9 cellular contexts compared by ENCODE assay signal in genomic region chr19:48739400-48739825, GRCh38. TPM values are rescaled to one million over a fixed set of nuclear protein-coding genes. Genes with fewer than 3 reads are reported as not detected.
DNase-seq lines count a peak whose midpoint lies in the region; ATAC-seq, FAIRE-seq and TF ChIP-seq lines count a peak whose summit lies in the region.
"Had no signal": no experiment of that assay in that cellular context is flagged by ENCODE, and none has a peak within 500 bp of the region (broad histone marks: within the 10 kb centered on the region; RNA-seq: fewer than 3 reads in every experiment).

No MANE protein-coding gene starts in this region.

- peaks cover 15% of the 10 kb centered on the region for H3K27me3 Mint-ChIP-seq in neural progenitor cell (ENCODE audit: insufficient read depth, low read depth)

- POLR2A ChIA-PET in endothelial cell of umbilical vein (lab: Charles Lee): interaction anchor here (0.6 to 1.0 kb wide), 2 partner anchors 43 to 74 kb away, joined by 3 to 5 read pairs; no protein-coding TSS in a partner anchor

- H3K9ac ChIP-seq in endothelial cell of umbilical vein (replicated peaks; ENCODE audit: extremely low read depth, insufficient read depth, low read length): peak overlapping the region; percentile 27
- H3K9ac ChIP-seq in neural progenitor cell: no peak overlapping the region

- no peaks in the 10 kb centered on the region for H3K9me1 ChIP-seq in endothelial cell of umbilical vein (replicated peaks; ENCODE audit: control insufficient read depth, extremely low read depth, insufficient read depth, low read length)

- H4K20me1 ChIP-seq in endothelial cell of umbilical vein (replicated peaks; ENCODE audit: control insufficient read depth, extremely low read depth, insufficient read depth, low read length) (peaks cover 6% of the 10 kb centered on the region), neural progenitor cell (ENCODE audit: low read depth) (peaks cover 3% of the 10 kb centered on the region)

- H3K4me3 ChIP-seq in LNCaP clone FGC (ENCODE audit: low read depth, low read length) (peak overlapping the region; percentile 36), endothelial cell of umbilical vein (replicated peaks in 1 of 3; ENCODE audit: insufficient read depth in 1 of 3, low read depth in 1 of 3, low read length in 3 of 3) (peak overlapping the region; percentile 53 to 80 (median 77)), neural progenitor cell (peak overlapping the region; percentile 70)

- H2AFZ ChIP-seq in endothelial cell of umbilical vein (ENCODE audit: low read depth, low read length) (no peak overlapping the region), neural progenitor cell (replicated peaks) (peak overlapping the region; percentile 89)

- TF ChIP-seq POLR2A in endothelial cell of umbilical vein (IDR thresholded peaks at IDR 0.05; ENCODE audit: low read depth, low read length): no peak

- H3K79me2 ChIP-seq in endothelial cell of umbilical vein (ENCODE audit: control insufficient read depth, insufficient read depth, low read length) (peaks cover 43% of the 10 kb centered on the region), neural progenitor cell (ENCODE audit: low read depth) (no peaks in the 10 kb centered on the region)

- peaks cover 44% of the 10 kb centered on the region for H3F3A ChIP-seq in neural progenitor cell (ENCODE audit: low read depth)

- no peak for ATAC-seq in GM18907 (IDR thresholded peaks at IDR 0.05; ENCODE audit: unreplicated experiment)
- ATAC-seq in activated CD4-positive, CD25-positive, alpha-beta regulatory T cell treated with anti-CD3 and anti-CD28 coated beads, Interleukin-2, amount 50 U/mL, for 24 hours: no peak

- no TSS peak for BruUV-seq in endothelial cell of umbilical vein (replicated peaks; lab: Mats Ljungman, UMichigan)

- peak overlapping the region; percentile 76 for H3K4me3 Mint-ChIP-seq in neural progenitor cell

- DNase-seq in CD1c-positive myeloid dendritic cell (ENCODE audit: extremely low spot score) (peak; percentile 14), LNCaP clone FGC (ENCODE audit: low read depth) (no peak), endothelial cell of umbilical vein (ENCODE audit: low read depth, low spot score) (peak; percentile 20), neural progenitor cell (ENCODE audit: low spot score) (peak; percentile 45), T-helper 2 cell (no peak)
- no peak for DNase-seq in activated naive CD4-positive, alpha-beta T cell treated with anti-CD3 and anti-CD28 coated beads, Interleukin-2, amount 50 U/mL, for 16 hours

- FAIRE-seq in endothelial cell of umbilical vein (lab: Jason Lieb, UNC): no peak

- intact Hi-C loops in endothelial cell of umbilical vein (cut with micrococcal nuclease): loop anchor here (2.0 to 5.0 kb wide), 2 partner anchors 93 to 98 kb away; partner anchors contain the start of genes CA11 and HSD17B14

- no peak for TF ChIP-seq CTCF in LNCaP clone FGC (IDR thresholded peaks at IDR 0.05; ENCODE audit: control insufficient read depth, extremely low read depth, insufficient read depth)
- TF ChIP-seq CTCF in endothelial cell of umbilical vein (IDR thresholded peaks at IDR 0.05; ENCODE audit: extremely low read depth in 1 of 2, insufficient read depth in 1 of 2, low read depth in 1 of 2, low read length in 2 of 2): no peak
- no peak for TF ChIP-seq CTCF in neural progenitor cell (IDR thresholded peaks at IDR 0.05)

- no peaks in the 10 kb centered on the region for H3K9me3 ChIP-seq in endothelial cell of umbilical vein (replicated peaks; ENCODE audit: control insufficient read depth, insufficient read depth, low read length)
- no peaks in the 10 kb centered on the region for H3K9me3 ChIP-seq in neural progenitor cell (ENCODE audit: low read depth)

- H3K4me1 ChIP-seq in endothelial cell of umbilical vein (ENCODE audit: control insufficient read depth, extremely low read depth, insufficient read depth, low read length): peaks cover 24% of the 10 kb centered on the region
- peaks cover 17% of the 10 kb centered on the region for H3K4me1 ChIP-seq in neural progenitor cell

- CTCF ChIA-PET in endothelial cell of umbilical vein (lab: Charles Lee): interaction anchor here (0.7 to 3.5 kb wide), 23 partner anchors 12 to 231 kb away, joined by 3 to 54 read pairs (median 5); partner anchors contain the start of gene FUT1

- peaks cover 30% of the 10 kb centered on the region for H3K4me1 Mint-ChIP-seq in neural progenitor cell

- H3K36me3 Mint-ChIP-seq in neural progenitor cell: no peaks in the 10 kb centered on the region

- no peaks in the 10 kb centered on the region for H3K27me3 ChIP-seq in endothelial cell of umbilical vein (ENCODE audit: control insufficient read depth in 2 of 2, insufficient read depth in 2 of 2, low read length in 2 of 2)
- peaks cover 27% of the 10 kb centered on the region for H3K27me3 ChIP-seq in neural progenitor cell

- H3K27ac Mint-ChIP-seq in neural progenitor cell: no peak overlapping the region

- dilution Hi-C loops in endothelial cell of umbilical vein (cut with MboI; ENCODE audit: extremely low pct_ligation_motif_present, low sequenced_read_pairs): no loop called here

- peaks cover 3 to 6% of the 10 kb centered on the region in 2 experiments for H3K36me3 ChIP-seq in endothelial cell of umbilical vein (ENCODE audit: control insufficient read depth in 2 of 2, extremely low read depth in 1 of 2, insufficient read depth in 2 of 2, low read length in 2 of 2)
- H3K36me3 ChIP-seq in neural progenitor cell: no peaks in the 10 kb centered on the region

- peaks cover 2% of the 10 kb centered on the region for H3K9me3 Mint-ChIP-seq in neural progenitor cell

- H3K4me2 ChIP-seq in endothelial cell of umbilical vein (ENCODE audit: insufficient read depth, low read length) (peak overlapping the region; percentile 66), neural progenitor cell (peak overlapping the region; percentile 99)

- H3K27ac ChIP-seq in endothelial cell of umbilical vein (ENCODE audit: insufficient read depth, low read depth, low read length) (peak overlapping the region; percentile 8), neural progenitor cell (no peak overlapping the region)

TF ChIP-seq in endothelial cell of umbilical vein, 7 proteins besides CTCF, POLR2A, EP300 and RAD21 (continues in another document):
- TF ChIP-seq MYC (IDR thresholded peaks at IDR 0.05; ENCODE audit: low read depth, low read length) (no peak), FOS (IDR thresholded peaks at IDR 0.05; ENCODE audit: borderline replicate concordance, insufficient read depth, low read length) (no peak), GATA2 (IDR thresholded peaks at IDR 0.05; ENCODE audit: insufficient read depth, insufficient read length, low read depth, low read length) (no peak)

RNA-seq across cellular contexts. Expression of gene RASIP1, which starts 1.0 kb away (rescaled TPM):
- total RNA-seq in endothelial cell of umbilical vein (82.1 and 83.1 TPM in 2 replicates), neural progenitor cell (ENCODE audit: low replicate concordance) (0.86 and 3.2 TPM in 2 replicates)
- 66.2 and 76.2 TPM in 2 replicates for polyA plus RNA-seq in endothelial cell of umbilical vein
- polyA plus RNA-seq in endothelial cell of umbilical vein (2011; cell fraction: cytosol; rRNA removed): 37.2 and 37.3 TPM in 2 replicates
- 63.9 and 67.3 TPM in 2 replicates for polyA plus RNA-seq in endothelial cell of umbilical vein (2011; cell fraction: nucleus; rRNA removed)
- 59.3 and 64.5 TPM in 2 replicates for polyA plus RNA-seq in endothelial cell of umbilical vein (2012)
- 41.5 and 50.4 TPM in 2 replicates for polyA minus RNA-seq in endothelial cell of umbilical vein
- polyA minus RNA-seq in endothelial cell of umbilical vein (2011; cell fraction: cytosol; rRNA and poly(A)+ RNA removed): 49.6 TPM
- polyA minus RNA-seq in endothelial cell of umbilical vein (2011; cell fraction: nucleus; rRNA and poly(A)+ RNA removed): 19.5 and 30.3 TPM in 2 replicates

RNA-seq across cellular contexts. Expression of gene IZUMO1, which starts 7.3 kb away (rescaled TPM):
- total RNA-seq in endothelial cell of umbilical vein: 1.2 TPM in 2 replicates
- 0.18 and 0.35 TPM in 2 replicates for polyA plus RNA-seq in endothelial cell of umbilical vein
- polyA plus RNA-seq in endothelial cell of umbilical vein (2011; cell fraction: cytosol; rRNA removed): 0.13 TPM in 1 of 2 replicates, not detected in the other
- 1.8 and 2.2 TPM in 2 replicates for polyA plus RNA-seq in endothelial cell of umbilical vein (2011; cell fraction: nucleus; rRNA removed)
- polyA plus RNA-seq in endothelial cell of umbilical vein (2012): 0.18 and 0.20 TPM in 2 replicates
- not detected in 2 replicates for polyA minus RNA-seq in endothelial cell of umbilical vein
- not detected for polyA minus RNA-seq in endothelial cell of umbilical vein (2011; cell fraction: cytosol; rRNA and poly(A)+ RNA removed)
- 0.96 TPM in 1 of 2 replicates, not detected in the other for polyA minus RNA-seq in endothelial cell of umbilical vein (2011; cell fraction: nucleus; rRNA and poly(A)+ RNA removed)
- total RNA-seq in neural progenitor cell (ENCODE audit: low replicate concordance): 0.19 and 0.40 TPM in 2 replicates
- total RNA-seq: LHCN-M2 had no signal

RNA-seq across cellular contexts. Expression of gene FUT1, which starts 13.0 kb away (rescaled TPM):
- total RNA-seq in endothelial cell of umbilical vein: 4.8 and 5.2 TPM in 2 replicates
- 1.9 and 2.6 TPM in 2 replicates for polyA plus RNA-seq in endothelial cell of umbilical vein
- 1.3 and 1.7 TPM in 2 replicates for polyA plus RNA-seq in endothelial cell of umbilical vein (2011; cell fraction: cytosol; rRNA removed)
- 1.5 and 1.8 TPM in 2 replicates for polyA plus RNA-seq in endothelial cell of umbilical vein (2011; cell fraction: nucleus; rRNA removed)
- 1.3 and 1.5 TPM in 2 replicates for polyA plus RNA-seq in endothelial cell of umbilical vein (2012)
- 2.8 and 3.4 TPM in 2 replicates for polyA minus RNA-seq in endothelial cell of umbilical vein
- polyA minus RNA-seq in endothelial cell of umbilical vein (2011; cell fraction: cytosol; rRNA and poly(A)+ RNA removed): 2.6 TPM
- 1.0 and 1.3 TPM in 2 replicates for polyA minus RNA-seq in endothelial cell of umbilical vein (2011; cell fraction: nucleus; rRNA and poly(A)+ RNA removed)
- 2.9 and 5.1 TPM in 2 replicates for total RNA-seq in neural progenitor cell (ENCODE audit: low replicate concordance)
- total RNA-seq: LHCN-M2 had no signal

RNA-seq across cellular contexts. Expression of gene FGF21, which starts 15.9 kb away (rescaled TPM):
- total RNA-seq in endothelial cell of umbilical vein (not detected in 2 replicates), neural progenitor cell (ENCODE audit: low replicate concordance) (not detected in 2 replicates)
- not detected in 2 replicates for polyA plus RNA-seq in endothelial cell of umbilical vein
- polyA plus RNA-seq in endothelial cell of umbilical vein (2011; cell fraction: cytosol; rRNA removed): not detected in 2 replicates
- not detected in 2 replicates for polyA plus RNA-seq in endothelial cell of umbilical vein (2011; cell fraction: nucleus; rRNA removed)
- polyA plus RNA-seq in endothelial cell of umbilical vein (2012): not detected in 2 replicates
- not detected in 2 replicates for polyA minus RNA-seq in endothelial cell of umbilical vein
- 1.1 TPM for polyA minus RNA-seq in endothelial cell of umbilical vein (2011; cell fraction: cytosol; rRNA and poly(A)+ RNA removed)
- not detected in 2 replicates for polyA minus RNA-seq in endothelial cell of umbilical vein (2011; cell fraction: nucleus; rRNA and poly(A)+ RNA removed)
- total RNA-seq: LHCN-M2 had no signal

RNA-seq across cellular contexts. Expression of gene MAMSTR, which starts 19.9 kb away (rescaled TPM):
- total RNA-seq in endothelial cell of umbilical vein (0.76 and 0.84 TPM in 2 replicates), neural progenitor cell (ENCODE audit: low replicate concordance) (1.2 and 1.4 TPM in 2 replicates)
- polyA plus RNA-seq in endothelial cell of umbilical vein: 0.57 and 0.94 TPM in 2 replicates
- polyA plus RNA-seq in endothelial cell of umbilical vein (2011; cell fraction: cytosol; rRNA removed): 0.52 and 0.69 TPM in 2 replicates
- 1.0 and 1.1 TPM in 2 replicates for polyA plus RNA-seq in endothelial cell of umbilical vein (2011; cell fraction: nucleus; rRNA removed)
- polyA plus RNA-seq in endothelial cell of umbilical vein (2012): 0.68 and 0.76 TPM in 2 replicates
- polyA minus RNA-seq in endothelial cell of umbilical vein: 0.51 and 0.78 TPM in 2 replicates
- 0.61 TPM for polyA minus RNA-seq in endothelial cell of umbilical vein (2011; cell fraction: cytosol; rRNA and poly(A)+ RNA removed)
- polyA minus RNA-seq in endothelial cell of umbilical vein (2011; cell fraction: nucleus; rRNA and poly(A)+ RNA removed): 0.82 and 0.96 TPM in 2 replicates

Comparison
In these comparisons a context has a peak if more than half of its experiments do, and no peak if none do; other contexts are left out.
1. DNase-seq: peak in CD1c-positive myeloid dendritic cell (single experiment), endothelial cell of umbilical vein (single experiment) and neural progenitor cell (single experiment); none in LNCaP clone FGC (single experiment), T-helper 2 cell (0 of 5) and activated naive CD4-positive, alpha-beta T cell treated with anti-CD3 and anti-CD28 coated beads, Interleukin-2, amount 50 U/mL, for 16 hours (single experiment).
2. RNA of gene RASIP1, which starts 1.0 kb away (total RNA-seq): 82.1 to 83.1 TPM in endothelial cell of umbilical vein; 0.86 to 3.2 TPM in neural progenitor cell; every median in the first group is over 10 times any median in the second.
3. Peak in every context shown above with its lines, with median percentiles within 50 percentile points of each other: H3K4me3 ChIP-seq.